Comparison of ENCODE assay signal across 8 cellular contexts in the genomic region with DNA sequence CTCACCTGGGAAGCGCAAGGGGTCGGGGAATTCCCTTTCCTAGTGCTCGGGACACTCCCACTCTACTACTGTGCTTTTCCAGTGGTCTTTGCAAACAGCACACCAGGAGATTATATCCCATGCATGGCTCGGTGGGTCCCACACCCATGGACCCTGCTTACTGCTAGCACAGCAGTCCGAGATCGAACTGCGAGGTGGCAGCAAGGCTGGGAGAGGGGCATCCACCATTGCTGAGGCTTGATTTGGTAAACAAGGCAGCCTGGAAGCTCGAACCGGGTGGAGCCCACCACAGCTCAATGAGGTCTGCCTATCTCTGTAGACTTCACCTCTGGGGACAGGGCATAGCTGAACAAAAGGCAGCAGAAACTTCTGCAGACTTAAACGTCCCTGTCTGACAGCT.
"Had no signal": no experiment of that assay in that cellular context is flagged by ENCODE, and none has a peak within 500 bp of the region (broad histone marks: within the 10 kb centered on the region; RNA-seq: fewer than 3 reads in every experiment).

No MANE protein-coding gene starts in this region.

- DNase-seq: GDM1, GF-D8 had no signal

- ATAC-seq: GM12878 had no signal

- H3K4me3 ChIP-seq: GM12878 had no signal

- FAIRE-seq: G401.6, GM12878, GM12891, GM12892, GM18507, GM19239 had no signal
